Comparison of ENCODE assay signal across 11 cellular contexts in the genomic region with DNA sequence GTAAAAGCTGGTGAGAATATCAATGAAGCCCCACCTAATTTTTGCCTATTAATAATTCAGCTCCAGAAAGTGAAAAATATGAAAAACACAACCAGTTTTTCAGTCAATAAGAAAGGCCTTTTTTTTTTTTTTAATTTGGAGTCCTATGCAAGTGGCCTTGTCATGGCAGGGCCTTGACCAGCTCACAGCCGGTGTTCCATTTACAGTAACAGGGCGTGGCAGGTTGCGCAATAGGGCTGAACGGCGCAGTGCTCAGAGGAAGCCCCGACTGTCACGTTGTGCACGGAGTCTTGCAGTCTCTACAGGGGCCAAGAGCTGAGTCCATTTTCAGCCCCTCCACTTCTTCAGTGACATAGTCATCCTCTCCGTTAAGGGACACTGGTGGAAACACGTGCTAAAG.
DNase-seq lines count a peak whose midpoint lies in the region; ATAC-seq, FAIRE-seq and TF ChIP-seq lines count a peak whose summit lies in the region.
"Had no signal": no experiment of that assay in that cellular context is flagged by ENCODE, and none has a peak within 500 bp of the region (broad histone marks: within the 10 kb centered on the region; RNA-seq: fewer than 3 reads in every experiment).

No MANE protein-coding gene starts in this region.

- dilution Hi-C loops in mammary epithelial cell (cut with HindIII; ENCODE audit: low sequenced_read_pairs): no loop called here

- H3K4me2 ChIP-seq in astrocyte (ENCODE audit: low read length) (peak overlapping the region; percentile 59), mammary epithelial cell (ENCODE audit: insufficient read depth, low read depth, low read length) (no peak overlapping the region)

- no peaks in the 10 kb centered on the region for H3K36me3 Mint-ChIP-seq in astrocyte (ENCODE audit: low read depth, unreplicated experiment)
- no peaks in the 10 kb centered on the region for H3K36me3 Mint-ChIP-seq in activated T-helper 1 cell treated with anti-CD3 and anti-CD28 coated beads, Interleukin-12 subunit alpha, Interleukin-12 subunit beta, Interleukin-2, Interleukin-4 antibody, amounts not matched to agents 30 ng/mL and 10 ng/mL and 1 ng/mL, durations not matched to agents 14 hours and 24 hours and 36 hours (ENCODE audit: low read depth)

- no peak overlapping the region for H3K4me3 Mint-ChIP-seq in astrocyte (ENCODE audit: unreplicated experiment)
- H3K4me3 Mint-ChIP-seq in activated T-helper 1 cell treated with anti-CD3 and anti-CD28 coated beads, Interleukin-12 subunit alpha, Interleukin-12 subunit beta, Interleukin-2, Interleukin-4 antibody, amounts not matched to agents 30 ng/mL and 10 ng/mL and 1 ng/mL, durations not matched to agents 14 hours and 24 hours and 36 hours: no peak overlapping the region
- H3K4me3 Mint-ChIP-seq: T-helper 1 cell treated with Interleukin-12 subunit alpha and Interleukin-12 subunit beta and Interleukin-4 antibody, amounts not matched to agents 30 μg/mL and 1 μg/mL, for 36 hours had no signal

- no TSS peak for BruUV-seq in mammary epithelial cell (replicated peaks; lab: Mats Ljungman, UMichigan)

- H3K4me1 ChIP-seq in HAP-1 (peaks cover 20% of the 10 kb centered on the region), astrocyte (ENCODE audit: insufficient read depth, low read length) (peaks cover 19% of the 10 kb centered on the region), pancreas (no peaks in the 10 kb centered on the region), prostate gland (replicated peaks) (no peaks in the 10 kb centered on the region), mammary epithelial cell (ENCODE audit: insufficient read depth, low read length) (peaks cover 8% of the 10 kb centered on the region)

- no peaks in the 10 kb centered on the region for H4K20me1 ChIP-seq in astrocyte (ENCODE audit: insufficient read depth, low read length)
- no peaks in the 10 kb centered on the region for H4K20me1 ChIP-seq in mammary epithelial cell (ENCODE audit: insufficient read depth, low read length)

- no peaks in the 10 kb centered on the region for H3K27me3 ChIP-seq in HAP-1 (ENCODE audit: low read depth)
- H3K27me3 ChIP-seq in astrocyte (ENCODE audit: insufficient read depth, low read length): no peaks in the 10 kb centered on the region
- no peaks in the 10 kb centered on the region for H3K27me3 ChIP-seq in pancreas
- H3K27me3 ChIP-seq in prostate gland (replicated peaks; ENCODE audit: insufficient read depth): no peaks in the 10 kb centered on the region
- H3K27me3 ChIP-seq in mammary epithelial cell (ENCODE audit: insufficient read depth, low read length): no peaks in the 10 kb centered on the region

- H3K27ac ChIP-seq in astrocyte (ENCODE audit: low read depth, low read length) (peak overlapping the region; percentile 56), pancreas (no peak overlapping the region), prostate gland (no peak overlapping the region), mammary epithelial cell (ENCODE audit: insufficient read depth, low read depth, low read length) (no peak overlapping the region)

- CTCF ChIA-PET in mammary epithelial cell (lab: Charles Lee; ENCODE audit: low non-redundant PET): no interaction called here

- DNase-seq in HAP-1 (ENCODE audit: low spot score in 2 of 2): peak; percentile 28 to 70
- DNase-seq in NCI-H128 (lab: John Stamatoyannopoulos, UW; ENCODE audit: unreplicated experiment): peak; percentile 9
- DNase-seq in astrocyte (ENCODE audit: low read depth): no peak
- peak in 3 of 6 donors; percentile 30 to 58 (median 40) for DNase-seq in pancreas
- DNase-seq in activated T-helper 1 cell treated with anti-CD3 and anti-CD28 coated beads, Interleukin-12 subunit alpha, Interleukin-12 subunit beta, Interleukin-2, Interleukin-4 antibody, amounts not matched to agents 30 ng/mL and 10 ng/mL and 1 ng/mL, durations not matched to agents 14 hours and 24 hours and 36 hours (ENCODE audit: low spot score): no peak
- no peak for DNase-seq in prostate gland (ENCODE audit: low spot score)
- no peak for DNase-seq in mammary epithelial cell
- DNase-seq: HCEC 1CT, KG1 had no signal

- peaks cover 5% of the 10 kb centered on the region for H3K9me3 Mint-ChIP-seq in astrocyte (ENCODE audit: unreplicated experiment)
- H3K9me3 Mint-ChIP-seq in activated T-helper 1 cell treated with anti-CD3 and anti-CD28 coated beads, Interleukin-12 subunit alpha, Interleukin-12 subunit beta, Interleukin-2, Interleukin-4 antibody, amounts not matched to agents 30 ng/mL and 10 ng/mL and 1 ng/mL, durations not matched to agents 14 hours and 24 hours and 36 hours: no peaks in the 10 kb centered on the region
- H3K9me3 Mint-ChIP-seq: T-helper 1 cell treated with Interleukin-12 subunit alpha and Interleukin-12 subunit beta and Interleukin-4 antibody, amounts not matched to agents 30 μg/mL and 1 μg/mL, for 36 hours had no signal

- no peak for TF ChIP-seq POLR2A in prostate gland (IDR thresholded peaks at IDR 0.05)

- H3K36me3 ChIP-seq in HAP-1 (replicated peaks) (no peaks in the 10 kb centered on the region), astrocyte (ENCODE audit: insufficient read depth, low read length) (no peaks in the 10 kb centered on the region), pancreas (no peaks in the 10 kb centered on the region), prostate gland (no peaks in the 10 kb centered on the region), mammary epithelial cell (ENCODE audit: insufficient read depth, low read length) (no peaks in the 10 kb centered on the region)

- FAIRE-seq in astrocyte (lab: Jason Lieb, UNC) (no peak), pancreas (lab: Jason Lieb, UNC) (no peak)
- FAIRE-seq: frontal cortex had no signal

- WGBS in pancreas, 2 donors: 50 to 51% methylated on average over 10 of the region's 10 CpGs
- WGBS in prostate gland: 71% methylated on average over 10 of the region's 10 CpGs
- 97% methylated on average over 6 of the region's 10 CpGs for WGBS in mammary epithelial cell (ENCODE audit: low coverage, missing lambda C conversion rate)

- H3K79me2 ChIP-seq in astrocyte (ENCODE audit: insufficient read depth, low read length) (no peaks in the 10 kb centered on the region), mammary epithelial cell (ENCODE audit: insufficient read depth, low read length) (no peaks in the 10 kb centered on the region)

- H3K9me3 ChIP-seq in HAP-1: no peaks in the 10 kb centered on the region
- no peaks in the 10 kb centered on the region for H3K9me3 ChIP-seq in astrocyte (ENCODE audit: insufficient read depth, low read depth, low read length)
- H3K9me3 ChIP-seq in pancreas: no peaks in the 10 kb centered on the region
- H3K9me3 ChIP-seq in prostate gland: no peaks in the 10 kb centered on the region
- no peaks in the 10 kb centered on the region for H3K9me3 ChIP-seq in mammary epithelial cell (replicated peaks; ENCODE audit: insufficient read depth, low read length)

- peak overlapping the region; percentile 55 for H3K27ac Mint-ChIP-seq in astrocyte (ENCODE audit: unreplicated experiment)
- H3K27ac Mint-ChIP-seq in activated T-helper 1 cell treated with anti-CD3 and anti-CD28 coated beads, Interleukin-12 subunit alpha, Interleukin-12 subunit beta, Interleukin-2, Interleukin-4 antibody, amounts not matched to agents 30 ng/mL and 10 ng/mL and 1 ng/mL, durations not matched to agents 14 hours and 24 hours and 36 hours: no peak overlapping the region
- H3K27ac Mint-ChIP-seq: T-helper 1 cell treated with Interleukin-12 subunit alpha and Interleukin-12 subunit beta and Interleukin-4 antibody, amounts not matched to agents 30 μg/mL and 1 μg/mL, for 36 hours had no signal

- ATAC-seq in pancreas: peak in 3 of 4 donors; percentile 56 to 80 (median 65)

- H3K27me3 Mint-ChIP-seq in astrocyte (ENCODE audit: low read depth, unreplicated experiment): no peaks in the 10 kb centered on the region
- H3K27me3 Mint-ChIP-seq in activated T-helper 1 cell treated with anti-CD3 and anti-CD28 coated beads, Interleukin-12 subunit alpha, Interleukin-12 subunit beta, Interleukin-2, Interleukin-4 antibody, amounts not matched to agents 30 ng/mL and 10 ng/mL and 1 ng/mL, durations not matched to agents 14 hours and 24 hours and 36 hours (ENCODE audit: insufficient read depth): peaks cover 7% of the 10 kb centered on the region

- intact Hi-C loops in pancreas (cut with DNase I): no loop called here
- intact Hi-C loops in activated T-helper 1 cell treated with anti-CD3 and anti-CD28 coated beads, Interleukin-12 subunit alpha, Interleukin-12 subunit beta, Interleukin-2, Interleukin-4 antibody, amounts not matched to agents 30 ng/mL and 10 ng/mL and 1 ng/mL, durations not matched to agents 14 hours and 24 hours and 36 hours (cut with micrococcal nuclease): no loop called here
- intact Hi-C loops in prostate gland (cut with DNase I): loop anchor here (5.0 to 10.0 kb wide), 2 partner anchors 92 to 165 kb away; no protein-coding TSS in a partner anchor
- intact Hi-C loops in mammary epithelial cell (cut with micrococcal nuclease): loop anchor here (1.0 kb wide), 1 partner anchor 11 kb away; no protein-coding TSS in a partner anchor

- peaks cover 34% of the 10 kb centered on the region for H3K4me1 Mint-ChIP-seq in astrocyte (ENCODE audit: low read depth, unreplicated experiment)
- H3K4me1 Mint-ChIP-seq in activated T-helper 1 cell treated with anti-CD3 and anti-CD28 coated beads, Interleukin-12 subunit alpha, Interleukin-12 subunit beta, Interleukin-2, Interleukin-4 antibody, amounts not matched to agents 30 ng/mL and 10 ng/mL and 1 ng/mL, durations not matched to agents 14 hours and 24 hours and 36 hours (ENCODE audit: low read depth): peaks cover 5% of the 10 kb centered on the region

- in situ Hi-C loops in HAP-1 (cut with MboI; ENCODE audit: low sequenced_read_pairs): no loop called here
- in situ Hi-C loops in mammary epithelial cell (cut with MboI; ENCODE audit: low sequenced_read_pairs in 2 of 2): no loop called here

- H3K9ac ChIP-seq in astrocyte (ENCODE audit: low read length) (no peak overlapping the region), mammary epithelial cell (ENCODE audit: insufficient read depth, low read length) (no peak overlapping the region)

- no peak for TF ChIP-seq CTCF in astrocyte (IDR thresholded peaks at IDR 0.05; ENCODE audit: insufficient read depth, low read depth, low read length)
- no peak for TF ChIP-seq CTCF in pancreas (IDR thresholded peaks at IDR 0.05)
- no peak for TF ChIP-seq CTCF in prostate gland (IDR thresholded peaks at IDR 0.05)
- TF ChIP-seq CTCF in mammary epithelial cell (conservative IDR thresholded peaks at IDR 0.05 in 1 of 2, IDR thresholded peaks at IDR 0.05 in 1 of 2; ENCODE audit: extremely low read depth in 1 of 2, insufficient read depth in 1 of 2, low read depth in 1 of 2, low read length in 2 of 2): no peak

- H3K4me3 ChIP-seq in HAP-1: no peak overlapping the region
- no peak overlapping the region for H3K4me3 ChIP-seq in astrocyte (ENCODE audit: insufficient read depth, low read depth, low read length)
- no peak overlapping the region for H3K4me3 ChIP-seq in pancreas
- no peak overlapping the region for H3K4me3 ChIP-seq in prostate gland
- no peak overlapping the region for H3K4me3 ChIP-seq in mammary epithelial cell (replicated peaks in 1 of 3; ENCODE audit: insufficient read depth in 1 of 3, low read depth in 2 of 3, low read length in 3 of 3)

- peak overlapping the region; percentile 7 for H2AFZ ChIP-seq in astrocyte (ENCODE audit: low read depth, low read length)
- no peak overlapping the region for H2AFZ ChIP-seq in mammary epithelial cell (ENCODE audit: low read depth, low read length)

Comparison
In these comparisons a context has a peak if more than half of its experiments do, and no peak if none do; other contexts are left out.
1. DNase-seq: peak in HAP-1 (2 of 2) and NCI-H128 (single experiment); none in astrocyte (single experiment), activated T-helper 1 cell treated with anti-CD3 and anti-CD28 coated beads, Interleukin-12 subunit alpha, Interleukin-12 subunit beta, Interleukin-2, Interleukin-4 antibody, amounts not matched to agents 30 ng/mL and 10 ng/mL and 1 ng/mL, durations not matched to agents 14 hours and 24 hours and 36 hours (single experiment), prostate gland (single experiment) and mammary epithelial cell (single experiment).
2. intact Hi-C loops: an anchor here in prostate gland (5.0 to 10.0 kb wide) and mammary epithelial cell (1.0 kb wide); none called in pancreas and activated T-helper 1 cell treated with anti-CD3 and anti-CD28 coated beads, Interleukin-12 subunit alpha, Interleukin-12 subunit beta, Interleukin-2, Interleukin-4 antibody, amounts not matched to agents 30 ng/mL and 10 ng/mL and 1 ng/mL, durations not matched to agents 14 hours and 24 hours and 36 hours.